In the genomic region with DNA sequence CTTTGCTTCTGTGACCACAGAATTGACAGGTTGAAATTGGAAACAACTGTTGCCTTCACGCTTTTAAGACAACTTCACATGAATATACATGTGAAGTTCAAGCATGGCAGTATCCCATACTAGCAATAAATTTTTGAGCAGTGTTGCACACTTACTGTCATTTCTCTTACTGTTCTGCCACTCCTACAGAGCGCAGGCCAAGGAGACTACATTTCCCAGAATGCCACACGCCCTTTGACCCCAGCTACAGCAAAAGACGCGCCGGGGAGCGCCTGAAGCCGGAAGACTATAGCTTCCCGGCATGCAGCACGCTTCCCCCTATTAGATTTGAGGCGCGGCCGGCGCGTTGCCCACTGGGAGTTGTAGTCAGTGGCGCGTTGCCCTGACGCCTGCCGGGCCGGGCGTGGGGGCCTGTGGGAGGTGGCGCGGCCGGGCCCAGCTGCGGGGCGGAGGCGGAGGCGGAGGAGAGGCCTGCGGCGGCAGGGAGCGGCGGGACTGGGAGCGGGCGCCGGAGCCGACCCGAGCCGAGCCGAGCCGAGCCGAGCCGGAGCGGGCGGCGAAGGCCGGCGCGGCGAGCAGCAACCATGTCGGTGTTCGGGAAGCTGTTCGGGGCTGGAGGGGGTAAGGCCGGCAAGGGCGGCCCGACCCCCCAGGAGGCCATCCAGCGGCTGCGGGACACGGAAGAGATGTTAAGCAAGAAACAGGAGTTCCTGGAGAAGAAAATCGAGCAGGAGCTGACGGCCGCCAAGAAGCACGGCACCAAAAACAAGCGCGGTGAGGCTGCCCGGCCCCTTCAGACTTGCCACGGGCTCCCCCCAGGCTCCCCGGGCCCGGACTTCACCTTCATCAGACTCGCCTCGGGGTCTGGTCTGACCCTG, we compare ENCODE assay signal across 8 cellular contexts. TPM values are rescaled to one million over a fixed set of nuclear protein-coding genes. Genes with fewer than 3 reads are reported as not detected.
DNase-seq lines count a peak whose midpoint lies in the region; ATAC-seq and TF ChIP-seq lines count a peak whose summit lies in the region.

A gene with protein sequence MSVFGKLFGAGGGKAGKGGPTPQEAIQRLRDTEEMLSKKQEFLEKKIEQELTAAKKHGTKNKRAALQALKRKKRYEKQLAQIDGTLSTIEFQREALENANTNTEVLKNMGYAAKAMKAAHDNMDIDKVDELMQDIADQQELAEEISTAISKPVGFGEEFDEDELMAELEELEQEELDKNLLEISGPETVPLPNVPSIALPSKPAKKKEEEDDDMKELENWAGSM (plus strand): TSS at position 464 of the 878 bp plus-strand sequence. CDS start 121 bp downstream, at position 585.

- H3K4me1 ChIP-seq in BLaER1 treated with 17β-estradiol and CSF1 and Interleukin-3, amounts not matched to agents 10 nM and 100 nM, result peaks cover 21 to 50% (median 28%) of the 10 kb centered on the region in 10 experiments
- H3K4me1 ChIP-seq in left lung, result peaks cover 20 to 54% of the 10 kb centered on the region in 2 donors

- H3K27me3 Mint-ChIP-seq in dendritic cell treated with granulocyte-macrophage colony-stimulating factor and Interleukin-4, amounts not matched to agents 40 ng/mL and 50 ng/mL, for 4 days, result no peaks in the 10 kb centered on the region

- H3K36me3 Mint-ChIP-seq in dendritic cell treated with granulocyte-macrophage colony-stimulating factor and Interleukin-4, amounts not matched to agents 40 ng/mL and 50 ng/mL, for 4 days (ENCODE audit: low read depth), result peaks cover 36% of the 10 kb centered on the region

- H3K27ac Mint-ChIP-seq in dendritic cell treated with granulocyte-macrophage colony-stimulating factor and Interleukin-4, amounts not matched to agents 40 ng/mL and 50 ng/mL, for 4 days, result peak within 1 kb of the TSS; percentile 99

- no peaks in the 10 kb centered on the region for H3K27me3 ChIP-seq in BLaER1 treated with 17β-estradiol and CSF1 and Interleukin-3, amounts not matched to agents 10 nM and 100 nM
- H3K27me3 ChIP-seq in left lung, result no peaks in the 10 kb centered on the region

- H3K4me2 ChIP-seq in BLaER1 treated with 17β-estradiol and CSF1 and Interleukin-3, amounts not matched to agents 10 nM and 100 nM, result peak within 1 kb of the TSS; percentile 94 to 99 (median 96)

- ATAC-seq in GM19351 (IDR thresholded peaks at IDR 0.05; ENCODE audit: unreplicated experiment) (peak; percentile 95), HG03521 (IDR thresholded peaks at IDR 0.05; ENCODE audit: unreplicated experiment) (peak; percentile 96), left lung (peak; percentile 97)

- peak within 1 kb of the TSS; percentile 86 to 99 (median 96) for H3K27ac ChIP-seq in BLaER1 treated with 17β-estradiol and CSF1 and Interleukin-3, amounts not matched to agents 10 nM and 100 nM
- H3K27ac ChIP-seq in left lung, result peak within 1 kb of the TSS; percentile 93 to 97

- DNase-seq in NCI-H748 (lab: John Stamatoyannopoulos, UW; ENCODE audit: unreplicated experiment) (peak; percentile 99), left lung (peak; percentile 99)
- peak; percentile 95 to 97 for DNase-seq in activated CD4-positive, alpha-beta T cell treated with anti-CD3 and anti-CD28 coated beads, Interleukin-2, amount 50 U/mL, for 24 hours (ENCODE audit: low read depth in 1 of 2, low spot score in 1 of 2)
- DNase-seq in stimulated activated CD4-positive, alpha-beta T cell treated with anti-CD3 and anti-CD28 coated beads, Interleukin-2, amount 100 ng/mL, for 48 hours, result peak; percentile 96 to 97

- H3K36me3 ChIP-seq in BLaER1 treated with 17β-estradiol and CSF1 and Interleukin-3, amounts not matched to agents 10 nM and 100 nM, result peaks cover 18 to 24% (median 22%) of the 10 kb centered on the region in 11 experiments
- peaks cover 0 to 13% of the 10 kb centered on the region in 2 donors for H3K36me3 ChIP-seq in left lung

- peak within 1 kb of the TSS; percentile 83 to 100 (median 96) for H3K4me3 ChIP-seq in BLaER1 treated with 17β-estradiol and CSF1 and Interleukin-3, amounts not matched to agents 10 nM and 100 nM
- peak within 1 kb of the TSS; percentile 61 to 95 for H3K4me3 ChIP-seq in left lung

- H3K9me3 ChIP-seq in BLaER1 treated with 17β-estradiol and CSF1 and Interleukin-3, amounts not matched to agents 10 nM and 100 nM (replicated peaks in 1 of 11), result no peaks in the 10 kb centered on the region
- H3K9me3 ChIP-seq in left lung, result no peaks in the 10 kb centered on the region

- peak within 1 kb of the TSS; percentile 97 for H3K4me3 Mint-ChIP-seq in dendritic cell treated with granulocyte-macrophage colony-stimulating factor and Interleukin-4, amounts not matched to agents 40 ng/mL and 50 ng/mL, for 4 days

- H4K20me1 ChIP-seq in BLaER1 treated with 17β-estradiol and CSF1 and Interleukin-3, amounts not matched to agents 10 nM and 100 nM, result peaks cover 33 to 48% (median 38%) of the 10 kb centered on the region in 11 experiments

- H3K9ac ChIP-seq in BLaER1 treated with 17β-estradiol and CSF1 and Interleukin-3, amounts not matched to agents 10 nM and 100 nM, result peak within 1 kb of the TSS; percentile 88 to 100 (median 98)

- H3K4me1 Mint-ChIP-seq in dendritic cell treated with granulocyte-macrophage colony-stimulating factor and Interleukin-4, amounts not matched to agents 40 ng/mL and 50 ng/mL, for 4 days (ENCODE audit: low read depth), result peaks cover 51% of the 10 kb centered on the region

- intact Hi-C loops in dendritic cell treated with granulocyte-macrophage colony-stimulating factor and Interleukin-4, amounts not matched to agents 40 ng/mL and 50 ng/mL, for 4 days (cut with micrococcal nuclease), result loop anchor here (2.0 to 5.0 kb wide), 2 partner anchors 79 to 184 kb away; partner anchors contain the start of gene ZNF341
- intact Hi-C loops in left lung (cut with DNase I), result no loop called here

- H3K9me3 Mint-ChIP-seq in dendritic cell treated with granulocyte-macrophage colony-stimulating factor and Interleukin-4, amounts not matched to agents 40 ng/mL and 50 ng/mL, for 4 days, result no peaks in the 10 kb centered on the region

- no peak for TF ChIP-seq CTCF in left lung (IDR thresholded peaks at IDR 0.05)

RNA-seq across cellular contexts. Expression of the gene that starts here (rescaled TPM):
- total RNA-seq in left lung, result 10 to 100 TPM; 83.2 to 90.5 TPM

Comparison
In these comparisons a context has a peak if more than half of its experiments do, and no peak if none do; other contexts are left out.
1. Peak in every context shown above with its lines: DNase-seq, ATAC-seq, H3K4me3 ChIP-seq and H3K27ac ChIP-seq.